ENCODE assay signal across 28 cellular contexts in genomic region chr7:3574386-3574785, GRCh38.
"Had no signal": no experiment of that assay in that cellular context is flagged by ENCODE, and none has a peak within 500 bp of the region (broad histone marks: within the 10 kb centered on the region; RNA-seq: fewer than 3 reads in every experiment).

No MANE protein-coding gene starts in this region.

- ATAC-seq: effector memory CD8-positive, alpha-beta T cell; esophagus mucosa; gastrocnemius medialis; heart right ventricle; left cardiac atrium; left lung; left ventricle myocardium superior; lower lobe of right lung; mucosa of descending colon had no signal

- H3K27me3 Mint-ChIP-seq: dendritic cell treated with granulocyte-macrophage colony-stimulating factor and Interleukin-4, amounts not matched to agents 40 ng/mL and 50 ng/mL, for 4 days had no signal

- H3K9me3 ChIP-seq: colonic mucosa, gastrocnemius medialis had no signal

- DNase-seq: colonic mucosa; cortex of kidney; effector CD8-positive, alpha-beta T cell; effector memory CD8-positive, alpha-beta T cell; endodermal cell; erythroblast; esophagus squamous epithelium; foreskin fibroblast; foreskin melanocyte; gastrocnemius medialis; glutamatergic neuron; head of caudate nucleus; heart right ventricle; hippocampal formation; left cardiac atrium; left lung; left ventricle myocardium superior; lower lobe of right lung; mesenchymal stem cell; mucosa of descending colon; naive B cell had no signal

- FAIRE-seq: endometrium, islet of Langerhans, keratinocyte had no signal

- H3K27ac Mint-ChIP-seq: dendritic cell treated with granulocyte-macrophage colony-stimulating factor and Interleukin-4, amounts not matched to agents 40 ng/mL and 50 ng/mL, for 4 days; effector memory CD8-positive, alpha-beta T cell; endodermal cell; mesothelial cell of epicardium had no signal

- H3K4me1 Mint-ChIP-seq: mesothelial cell of epicardium, naive B cell had no signal

- H3K27me3 ChIP-seq: colonic mucosa, esophagus squamous epithelium, gastrocnemius medialis, heart right ventricle, left lung had no signal

- H3K4me1 ChIP-seq: colonic mucosa, esophagus squamous epithelium, gastrocnemius medialis, heart right ventricle, left lung, lower lobe of right lung had no signal

- H3K4me3 Mint-ChIP-seq: dendritic cell treated with granulocyte-macrophage colony-stimulating factor and Interleukin-4, amounts not matched to agents 40 ng/mL and 50 ng/mL, for 4 days; effector memory CD8-positive, alpha-beta T cell; endodermal cell; mesothelial cell of epicardium; naive B cell had no signal

- H3K36me3 ChIP-seq: colonic mucosa, esophagus squamous epithelium, gastrocnemius medialis, heart right ventricle, left lung, lower lobe of right lung had no signal

- H3K27ac ChIP-seq: colonic mucosa, epithelial cell of prostate, esophagus squamous epithelium, gastrocnemius medialis, heart right ventricle, left lung, lower lobe of right lung had no signal

- H3K4me3 ChIP-seq: colonic mucosa, esophagus squamous epithelium, gastrocnemius medialis, heart right ventricle, left lung, lower lobe of right lung, mucosa of descending colon had no signal
